1 cellular context compared by ENCODE assay signal in genomic region chr2:112728029-112728362, GRCh38.
TF ChIP-seq lines count a peak whose summit lies in the region.

No MANE protein-coding gene starts in this region.

TF ChIP-seq in IMR-90, 13 proteins besides CTCF, POLR2A, EP300 and RAD21 (continued from another document):
- TF ChIP-seq MXI1 (IDR thresholded peaks at IDR 0.05; ENCODE audit: borderline replicate concordance, low read depth, low read length) (no peak), MAFK (IDR thresholded peaks at IDR 0.05; ENCODE audit: low read depth, low read length) (no peak), USF2 (IDR thresholded peaks at IDR 0.05; ENCODE audit: low read depth, low read length) (no peak), RFX5 (IDR thresholded peaks at IDR 0.05; ENCODE audit: low read depth, low read length) (no peak), NFE2L2 (IDR thresholded peaks at IDR 0.05; ENCODE audit: low read depth, low read length) (no peak), CEBPB (IDR thresholded peaks at IDR 0.05; ENCODE audit: low read depth, low read length) (no peak), RCOR1 (IDR thresholded peaks at IDR 0.05; ENCODE audit: insufficient replicate concordance, low read length) (no peak), FOS (IDR thresholded peaks at IDR 0.05; ENCODE audit: low read depth, low read length) (no peak), SMC3 (IDR thresholded peaks at IDR 0.05; ENCODE audit: low read depth, low read length) (no peak), MAZ (IDR thresholded peaks at IDR 0.05; ENCODE audit: borderline replicate concordance, low read depth, low read length) (no peak), ELK1 (IDR thresholded peaks at IDR 0.05; ENCODE audit: borderline replicate concordance, low read depth, low read length) (no peak), CHD1 (IDR thresholded peaks at IDR 0.05; ENCODE audit: low read depth, low read length) (no peak)
TF ChIP-seq in IMR-90: peak in this region for 0.
